12 cellular contexts compared by ENCODE assay signal in the genomic region with DNA sequence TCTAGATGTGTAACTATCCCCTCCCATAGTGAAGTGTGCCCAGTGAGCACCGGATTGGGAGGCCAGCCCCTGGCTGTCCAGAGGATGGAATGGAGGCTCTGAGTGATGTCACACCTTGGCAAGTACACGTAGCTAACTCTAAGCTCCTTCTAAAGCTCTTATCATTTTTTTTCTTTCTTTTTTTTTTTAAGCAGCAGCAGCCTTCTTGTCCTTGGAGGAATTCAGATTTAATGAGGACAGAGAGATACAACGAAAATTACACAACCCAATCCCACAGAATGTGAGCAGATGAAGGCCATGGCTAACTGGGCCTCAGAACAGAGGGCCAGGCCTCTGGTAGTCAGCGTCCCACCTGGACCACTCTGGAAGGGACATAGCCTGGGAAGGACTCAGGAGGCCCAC. TPM values are rescaled to one million over a fixed set of nuclear protein-coding genes. Genes with fewer than 3 reads are reported as not detected.
DNase-seq lines count a peak whose midpoint lies in the region; ATAC-seq, FAIRE-seq and TF ChIP-seq lines count a peak whose summit lies in the region.
"Had no signal": no experiment of that assay in that cellular context is flagged by ENCODE, and none has a peak within 500 bp of the region (broad histone marks: within the 10 kb centered on the region; RNA-seq: fewer than 3 reads in every experiment).

No MANE protein-coding gene starts in this region.

- in situ Hi-C loops in gastrocnemius medialis (cut with MboI; ENCODE audit: low sequenced_read_pairs in 4 of 4) = loop anchor here in 1 of 4 donors (10.0 kb wide), 1 partner anchor 136 kb away; no protein-coding TSS in a partner anchor

- peak overlapping the region; percentile 100 for H3K4me2 ChIP-seq in BLaER1

- no peaks in the 10 kb centered on the region for H3K27me3 ChIP-seq in BLaER1
- no peaks in the 10 kb centered on the region for H3K27me3 ChIP-seq in right atrium auricular region
- no peaks in the 10 kb centered on the region for H3K27me3 ChIP-seq in gastrocnemius medialis

- H3K27ac ChIP-seq in BLaER1 (peak overlapping the region; percentile 97), right atrium auricular region (peak overlapping the region; percentile 79 to 82), gastrocnemius medialis (peak overlapping the region; percentile 45 to 63 (median 61))
- H3K27ac ChIP-seq: C4-2B had no signal

- ATAC-seq in gastrocnemius medialis (peak; percentile 27 to 31), GM21737 (IDR thresholded peaks at IDR 0.05; ENCODE audit: unreplicated experiment) (no peak)

- H3K4me3 ChIP-seq in BLaER1 = peak overlapping the region; percentile 54
- H3K4me3 ChIP-seq in right atrium auricular region = no peak overlapping the region
- H3K4me3 ChIP-seq in gastrocnemius medialis = no peak overlapping the region
- H3K4me3 ChIP-seq: mucosa of descending colon had no signal

- no peak overlapping the region for H3K4me3 Mint-ChIP-seq in activated CD4-positive, alpha-beta memory T cell treated with anti-CD3 and anti-CD28 coated beads, Interleukin-2, amount 10 ng/mL, durations not matched to agents 7 days and 5 days

- CTCF ChIA-PET in activated CD4-positive, alpha-beta memory T cell treated with anti-CD3 and anti-CD28 coated beads, Interleukin-2, amount 10 ng/mL, durations not matched to agents 7 days and 5 days (lab: Charles Lee) = no interaction called here

- POLR2A ChIA-PET in activated CD4-positive, alpha-beta memory T cell treated with anti-CD3 and anti-CD28 coated beads, Interleukin-2, amount 10 ng/mL, durations not matched to agents 7 days and 5 days (lab: Charles Lee) = no interaction called here

- H3K27ac Mint-ChIP-seq in activated CD4-positive, alpha-beta memory T cell treated with anti-CD3 and anti-CD28 coated beads, Interleukin-2, amount 10 ng/mL, durations not matched to agents 7 days and 5 days = no peak overlapping the region

- H3K36me3 ChIP-seq in BLaER1 (no peaks in the 10 kb centered on the region), right atrium auricular region (no peaks in the 10 kb centered on the region), gastrocnemius medialis (no peaks in the 10 kb centered on the region)

- no peaks in the 10 kb centered on the region for H3K36me3 Mint-ChIP-seq in activated CD4-positive, alpha-beta memory T cell treated with anti-CD3 and anti-CD28 coated beads, Interleukin-2, amount 10 ng/mL, durations not matched to agents 7 days and 5 days (ENCODE audit: low read depth)

- no peak for TF ChIP-seq CTCF in right atrium auricular region (IDR thresholded peaks at IDR 0.05)
- no peak for TF ChIP-seq CTCF in gastrocnemius medialis (IDR thresholded peaks at IDR 0.05 in 4 of 5, conservative IDR thresholded peaks at IDR 0.05 in 1 of 5)

- no peak for FAIRE-seq in GM12892 (lab: Jason Lieb, UNC)
- FAIRE-seq: HTR-8/SVneo had no signal

- DNase-seq in amniotic epithelial cell (ENCODE audit: low read depth) (peak; percentile 95), right atrium auricular region (ENCODE audit: low spot score) (no peak), gastrocnemius medialis (peak in 1 of 2 donors; percentile 48), GM12892 (ENCODE audit: insufficient read length) (no peak)
- DNase-seq in activated CD4-positive, alpha-beta T cell treated with anti-CD3 and anti-CD28 coated beads, Interleukin-2, amount 50 U/mL, for 1 hour = no peak
- no peak for DNase-seq in activated CD4-positive, alpha-beta memory T cell treated with anti-CD3 and anti-CD28 coated beads, Interleukin-2, amount 10 ng/mL, durations not matched to agents 7 days and 5 days
- DNase-seq: T-helper 9 cell had no signal

- H3K9me3 ChIP-seq in BLaER1 (no peaks in the 10 kb centered on the region), right atrium auricular region (no peaks in the 10 kb centered on the region), gastrocnemius medialis (no peaks in the 10 kb centered on the region)
- H3K9me3 ChIP-seq: mucosa of descending colon had no signal

- peak overlapping the region; percentile 82 for H3K9ac ChIP-seq in BLaER1

- no peak for TF ChIP-seq POLR2A in gastrocnemius medialis (IDR thresholded peaks at IDR 0.05)
- no peak for TF ChIP-seq POLR2A in GM12892 (IDR thresholded peaks at IDR 0.05; ENCODE audit: low read depth, low read length)

- no peaks in the 10 kb centered on the region for H3K4me1 Mint-ChIP-seq in activated CD4-positive, alpha-beta memory T cell treated with anti-CD3 and anti-CD28 coated beads, Interleukin-2, amount 10 ng/mL, durations not matched to agents 7 days and 5 days

- H3K27me3 Mint-ChIP-seq in activated CD4-positive, alpha-beta memory T cell treated with anti-CD3 and anti-CD28 coated beads, Interleukin-2, amount 10 ng/mL, durations not matched to agents 7 days and 5 days = peaks cover 3% of the 10 kb centered on the region

- H4K20me1 ChIP-seq in BLaER1 = no peaks in the 10 kb centered on the region

- H3K4me1 ChIP-seq in BLaER1 = peaks cover 100% of the 10 kb centered on the region
- H3K4me1 ChIP-seq in right atrium auricular region = peaks cover 0 to 50% of the 10 kb centered on the region in 2 donors
- H3K4me1 ChIP-seq in gastrocnemius medialis = peaks cover 16 to 17% of the 10 kb centered on the region in 2 donors

- peaks cover 3% of the 10 kb centered on the region for H3K9me3 Mint-ChIP-seq in activated CD4-positive, alpha-beta memory T cell treated with anti-CD3 and anti-CD28 coated beads, Interleukin-2, amount 10 ng/mL, durations not matched to agents 7 days and 5 days

- intact Hi-C loops in gastrocnemius medialis (cut with DNase I; ENCODE audit: low total_unique reads) = loop anchor here (5.0 kb wide), 1 partner anchor 298 kb away; no protein-coding TSS in a partner anchor

RNA-seq across cellular contexts. Expression of gene TNS3, which starts 11.3 kb away (rescaled TPM):
- total RNA-seq in right atrium auricular region = 10 to 100 TPM; 39.7 to 44.4 TPM
- total RNA-seq in gastrocnemius medialis = 10 to 100 TPM; 39.4 to 64.3 (median 50.5) TPM
- under 1 TPM; 0.15 to 0.18 TPM for total RNA-seq in activated CD4-positive, alpha-beta memory T cell treated with anti-CD3 and anti-CD28 coated beads, Interleukin-2, amount 10 ng/mL, durations not matched to agents 7 days and 5 days
- polyA plus RNA-seq in GM12892 (2012; ENCODE audit: missing spikeins) = 2.6 TPM

Comparison
In these comparisons a context has a peak if more than half of its experiments do, and no peak if none do; other contexts are left out.
1. RNA of gene TNS3, which starts 11.3 kb away (total RNA-seq): 39.4 to 64.3 TPM in gastrocnemius medialis and 39.7 to 44.4 TPM in right atrium auricular region; 0.15 to 0.18 TPM in activated CD4-positive, alpha-beta memory T cell treated with anti-CD3 and anti-CD28 coated beads, Interleukin-2, amount 10 ng/mL, durations not matched to agents 7 days and 5 days; every median in the first group is over 10 times any median in the second.
2. Peak in every context shown above with its lines, with median percentiles within 50 percentile points of each other: H3K27ac ChIP-seq.